22 cellular contexts compared by ENCODE assay signal in genomic region chr13:67077132-67077531, GRCh38.
"Had no signal": no experiment of that assay in that cellular context is flagged by ENCODE, and none has a peak within 500 bp of the region (broad histone marks: within the 10 kb centered on the region; RNA-seq: fewer than 3 reads in every experiment).

No MANE protein-coding gene starts in this region.

- H3K4me3 ChIP-seq: left lung, lung, ovary, right atrium auricular region, skin epidermis, spleen, suprapubic skin, thoracic aorta, tibial artery, upper lobe of right lung, uterus had no signal

- DNase-seq: hippocampal formation; left cardiac atrium; left lung; mesendoderm; naive B cell; natural killer cell; ovary; spleen; stimulated activated CD4-positive, alpha-beta T cell treated with anti-CD3 and anti-CD28 coated beads, Interleukin-4, amount 100 ng/mL, for 24 hours; stimulated activated naive CD4-positive, alpha-beta T cell; tibial artery; trophoblast cell; upper lobe of right lung; uterus had no signal

- H3K27me3 ChIP-seq: left lung, ovary, right atrium auricular region, spleen, suprapubic skin, tibial artery, upper lobe of right lung, uterus had no signal

- H3K4me1 ChIP-seq: left lung, right atrium auricular region, spleen, suprapubic skin, tibial artery, upper lobe of right lung, uterus had no signal

- H3K27ac ChIP-seq: left lung, ovary, right atrium auricular region, skin epidermis, spleen, suprapubic skin, thoracic aorta, tibial artery, upper lobe of right lung, uterus had no signal

- FAIRE-seq: keratinocyte had no signal

- H3K36me3 ChIP-seq: left lung, ovary, right atrium auricular region, spleen, suprapubic skin, thoracic aorta, tibial artery, upper lobe of right lung, uterus had no signal

- H3K9me3 ChIP-seq: left lung, ovary, right atrium auricular region, spleen, suprapubic skin, thoracic aorta, tibial artery, upper lobe of right lung, uterus had no signal

- ATAC-seq: left cardiac atrium; natural killer cell; sciatic nerve; stimulated activated effector memory CD8-positive, alpha-beta T cell treated with anti-CD3 and anti-CD28 coated beads, Interleukin-12 subunit alpha, Interleukin-12 subunit beta, amount 100 ng/mL, for 72 hours; upper lobe of right lung had no signal
